ENCODE assay signal across 22 cellular contexts in the genomic region with DNA sequence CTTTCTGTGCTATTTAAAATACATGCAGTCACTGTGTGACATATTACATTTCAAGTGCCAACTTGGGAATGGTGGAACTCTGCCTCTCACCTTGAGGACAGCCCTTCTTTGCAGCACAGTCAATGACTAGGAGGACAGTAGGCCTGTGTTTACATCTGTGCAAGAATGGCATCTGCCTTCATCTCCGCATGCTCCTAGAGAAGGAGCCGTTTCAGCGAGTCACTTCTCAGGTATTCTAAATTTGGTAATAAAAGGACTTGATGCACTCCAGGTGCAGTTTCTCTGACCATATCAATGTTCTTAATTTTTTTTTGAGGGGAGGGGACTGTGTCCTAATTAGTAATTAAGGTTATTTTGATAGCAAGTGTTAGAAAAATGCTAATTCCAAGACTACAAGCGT.
DNase-seq lines count a peak whose midpoint lies in the region; ATAC-seq, FAIRE-seq and TF ChIP-seq lines count a peak whose summit lies in the region.
"Had no signal": no experiment of that assay in that cellular context is flagged by ENCODE, and none has a peak within 500 bp of the region (broad histone marks: within the 10 kb centered on the region; RNA-seq: fewer than 3 reads in every experiment).

No MANE protein-coding gene starts in this region.

- no peak overlapping the region for H4K5ac ChIP-seq in mesendoderm (ENCODE audit: low read length)

- H2AK5ac ChIP-seq in mesendoderm (ENCODE audit: low read length) = no peak overlapping the region

- no peaks in the 10 kb centered on the region for H3K4me1 Mint-ChIP-seq in activated T-cell treated with anti-CD3 and anti-CD28 coated beads, Interleukin-2, amount 50 U/mL, for 72 hours (ENCODE audit: low read depth)
- no peaks in the 10 kb centered on the region for H3K4me1 Mint-ChIP-seq in CD8-positive, alpha-beta memory T cell
- H3K4me1 Mint-ChIP-seq: CD14-positive monocyte had no signal

- H3K27ac Mint-ChIP-seq in activated T-cell treated with anti-CD3 and anti-CD28 coated beads, Interleukin-2, amount 50 U/mL, for 72 hours = no peak overlapping the region
- no peak overlapping the region for H3K27ac Mint-ChIP-seq in CD8-positive, alpha-beta memory T cell
- H3K27ac Mint-ChIP-seq: CD14-positive monocyte; CD4-positive, alpha-beta T cell had no signal

- no peak overlapping the region for H3K4me3 Mint-ChIP-seq in activated T-cell treated with anti-CD3 and anti-CD28 coated beads, Interleukin-2, amount 50 U/mL, for 72 hours
- no peak overlapping the region for H3K4me3 Mint-ChIP-seq in CD8-positive, alpha-beta memory T cell
- H3K4me3 Mint-ChIP-seq: CD14-positive monocyte; CD4-positive, alpha-beta T cell had no signal

- H3K18ac ChIP-seq in mesendoderm (ENCODE audit: low read length) = no peak overlapping the region

- no peaks in the 10 kb centered on the region for H3K9me3 ChIP-seq in CD8-positive, alpha-beta memory T cell (ENCODE audit: low read length)
- H3K9me3 ChIP-seq: A549; BE2C; BLaER1 treated with 17β-estradiol and CSF1 and Interleukin-3, amounts not matched to agents 10 nM and 100 nM had no signal

- TF ChIP-seq CTCF in epithelial cell of esophagus (IDR thresholded peaks at IDR 0.05; ENCODE audit: insufficient read depth, low read depth, low read length, missing control alignments) = no peak

- H3K23ac ChIP-seq in mesendoderm (ENCODE audit: low read length) = no peak overlapping the region

- H3K56ac ChIP-seq in mesendoderm (ENCODE audit: low read length) = no peak overlapping the region

- no peak overlapping the region for H2BK15ac ChIP-seq in mesendoderm (replicated peaks; ENCODE audit: low read depth)

- no peak overlapping the region for H3K9ac ChIP-seq in mesendoderm (ENCODE audit: low read length)
- H3K9ac ChIP-seq: BLaER1 treated with 17β-estradiol and CSF1 and Interleukin-3, amounts not matched to agents 10 nM and 100 nM; GM23248 had no signal

- H3K4me3 ChIP-seq in epithelial cell of esophagus (ENCODE audit: low read length) (no peak overlapping the region), mesendoderm (ENCODE audit: low read length) (no peak overlapping the region)
- H3K4me3 ChIP-seq in CD8-positive, alpha-beta memory T cell (ENCODE audit: low read length) = no peak overlapping the region
- H3K4me3 ChIP-seq: A549; BLaER1 treated with 17β-estradiol and CSF1 and Interleukin-3, amounts not matched to agents 10 nM and 100 nM; GM23248 had no signal

- peaks cover 3% of the 10 kb centered on the region for H3K4me1 ChIP-seq in mesendoderm (ENCODE audit: control insufficient read depth, low read depth, low read length)
- no peaks in the 10 kb centered on the region for H3K4me1 ChIP-seq in CD8-positive, alpha-beta memory T cell (ENCODE audit: insufficient read depth, low read length)
- H3K4me1 ChIP-seq: A549; BE2C; BLaER1 treated with 17β-estradiol and CSF1 and Interleukin-3, amounts not matched to agents 10 nM and 100 nM had no signal

- no peak overlapping the region for H2BK120ac ChIP-seq in mesendoderm (ENCODE audit: low read depth, low read length)

- no peak overlapping the region for H3K4me2 ChIP-seq in mesendoderm (ENCODE audit: low read length)
- H3K4me2 ChIP-seq: A549; BLaER1 treated with 17β-estradiol and CSF1 and Interleukin-3, amounts not matched to agents 10 nM and 100 nM had no signal

- H3K27me3 Mint-ChIP-seq in activated T-cell treated with anti-CD3 and anti-CD28 coated beads, Interleukin-2, amount 50 U/mL, for 72 hours (ENCODE audit: low read depth) = no peaks in the 10 kb centered on the region
- H3K27me3 Mint-ChIP-seq in CD8-positive, alpha-beta memory T cell = peaks cover 4 to 8% of the 10 kb centered on the region in 2 donors
- H3K27me3 Mint-ChIP-seq: CD4-positive, alpha-beta T cell had no signal

- H3K36me3 ChIP-seq in mesendoderm (ENCODE audit: control insufficient read depth, insufficient read depth, low read length) = no peaks in the 10 kb centered on the region
- no peaks in the 10 kb centered on the region for H3K36me3 ChIP-seq in CD8-positive, alpha-beta memory T cell (ENCODE audit: insufficient read depth, low read length)
- H3K36me3 ChIP-seq: BE2C; BLaER1 treated with 17β-estradiol and CSF1 and Interleukin-3, amounts not matched to agents 10 nM and 100 nM had no signal

- no peak overlapping the region for H3K4ac ChIP-seq in mesendoderm (ENCODE audit: low read depth, low read length)

- H2BK5ac ChIP-seq in mesendoderm (ENCODE audit: low read length) = no peak overlapping the region

- FAIRE-seq in HTR-8/SVneo (lab: Jason Lieb, UNC) (peak; percentile 94), urothelium cell line (lab: Jason Lieb, UNC) (peak; percentile 80)
- FAIRE-seq: A549, G401.6, GM12892 had no signal

- no peak for DNase-seq in HTR-8/SVneo (ENCODE audit: insufficient read length, low spot score)
- DNase-seq in epithelial cell of esophagus (ENCODE audit: low read depth) = peak; percentile 14
- DNase-seq in mesendoderm = peak; percentile 19
- no peak for DNase-seq in urothelium cell line (ENCODE audit: low spot score)
- no peak for DNase-seq in activated T-cell treated with anti-CD3 and anti-CD28 coated beads, Interleukin-2, amount 50 U/mL, for 72 hours
- DNase-seq in midbrain (lab: John Stamatoyannopoulos, UW) = no peak
- DNase-seq in CD8-positive, alpha-beta memory T cell = no peak
- DNase-seq: 8988T; ACHN; AML-193; BE2C; CD4-positive, alpha-beta T cell; COR-L47; DMS153; DND-41; GM23248; HCEC 1CT had no signal

- no peaks in the 10 kb centered on the region for H3K27me3 ChIP-seq in mesendoderm (ENCODE audit: insufficient read depth, low read length, poor library complexity)
- no peaks in the 10 kb centered on the region for H3K27me3 ChIP-seq in CD8-positive, alpha-beta memory T cell (ENCODE audit: insufficient read depth, low read length, poor library complexity, severe bottlenecking)
- H3K27me3 ChIP-seq: BE2C; BLaER1 treated with 17β-estradiol and CSF1 and Interleukin-3, amounts not matched to agents 10 nM and 100 nM had no signal

- no peak for ATAC-seq in activated T-cell treated with anti-CD3 and anti-CD28 coated beads, Interleukin-2, amount 50 U/mL, for 72 hours (replicated peaks in 1 of 2)

- POLR2A ChIA-PET in CD8-positive, alpha-beta memory T cell (lab: Charles Lee) = no interaction called here

- no peaks in the 10 kb centered on the region for H3K9me3 Mint-ChIP-seq in activated T-cell treated with anti-CD3 and anti-CD28 coated beads, Interleukin-2, amount 50 U/mL, for 72 hours
- H3K9me3 Mint-ChIP-seq in CD8-positive, alpha-beta memory T cell = no peaks in the 10 kb centered on the region
- H3K9me3 Mint-ChIP-seq: CD4-positive, alpha-beta T cell had no signal

- no peak overlapping the region for H3K27ac ChIP-seq in mesendoderm (ENCODE audit: low read depth, low read length)
- no peak overlapping the region for H3K27ac ChIP-seq in CD8-positive, alpha-beta memory T cell (ENCODE audit: low read depth, low read length)
- H3K27ac ChIP-seq: A549; BLaER1 treated with 17β-estradiol and CSF1 and Interleukin-3, amounts not matched to agents 10 nM and 100 nM; GM23248 had no signal

- CTCF ChIA-PET in CD8-positive, alpha-beta memory T cell (lab: Charles Lee) = no interaction called here

- H4K8ac ChIP-seq in mesendoderm (ENCODE audit: low read depth, low read length) = no peak overlapping the region

- H3K36me3 Mint-ChIP-seq in activated T-cell treated with anti-CD3 and anti-CD28 coated beads, Interleukin-2, amount 50 U/mL, for 72 hours (ENCODE audit: insufficient read depth in 2 of 2) = peaks cover 0 to 1% of the 10 kb centered on the region in 2 donors
- no peaks in the 10 kb centered on the region for H3K36me3 Mint-ChIP-seq in CD8-positive, alpha-beta memory T cell
- H3K36me3 Mint-ChIP-seq: CD14-positive monocyte had no signal

- H3K79me1 ChIP-seq in mesendoderm (ENCODE audit: low read length) = no peaks in the 10 kb centered on the region

- WGBS in mesendoderm (ENCODE audit: extremely low coverage, insufficient coverage, low lambda C conversion rate) = no CpG with 5 or more reads among the region's 4 CpGs

- H3K79me2 ChIP-seq in mesendoderm (ENCODE audit: control insufficient read depth, insufficient read depth, low read length) = no peaks in the 10 kb centered on the region

Comparison
In these comparisons a context has a peak if more than half of its experiments do, and no peak if none do; other contexts are left out.
1. DNase-seq: peak in epithelial cell of esophagus (single experiment) and mesendoderm (single experiment); none in HTR-8/SVneo (single experiment), urothelium cell line (single experiment), activated T-cell treated with anti-CD3 and anti-CD28 coated beads, Interleukin-2, amount 50 U/mL, for 72 hours (0 of 2), midbrain (single experiment) and CD8-positive, alpha-beta memory T cell (0 of 5).